1 cellular context compared by ENCODE assay signal in the genomic region with DNA sequence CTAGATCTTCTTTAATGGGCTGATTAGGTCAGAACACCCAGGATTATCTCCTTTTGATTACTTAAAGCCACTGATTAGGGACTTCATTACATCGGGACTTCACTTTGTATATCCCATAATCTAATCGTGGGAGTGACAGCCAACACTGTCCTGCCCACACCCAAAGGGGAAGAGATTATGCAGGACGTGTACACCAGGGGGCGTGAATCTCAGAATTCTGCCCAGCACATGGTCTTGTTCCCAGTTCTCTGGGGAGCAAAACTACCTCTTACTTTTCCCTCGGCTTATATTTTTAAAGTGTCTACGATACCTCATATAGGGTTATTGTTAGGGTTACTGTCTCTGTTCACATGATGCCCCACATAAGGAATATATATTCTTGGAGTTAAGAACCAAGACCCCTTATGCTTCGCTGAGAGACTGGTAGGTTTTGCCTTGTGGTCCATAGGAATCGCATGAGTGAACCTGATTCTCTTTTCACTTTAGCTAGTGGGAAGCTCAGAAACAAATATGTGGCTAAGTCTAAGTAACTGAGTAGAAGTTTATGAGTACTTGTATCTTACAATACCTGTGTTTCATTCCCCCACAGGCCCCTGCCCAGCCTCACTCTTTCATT.
TF ChIP-seq lines count a peak whose summit lies in the region.

No MANE protein-coding gene starts in this region.

TF ChIP-seq in SK-N-SH, 30 proteins besides CTCF, POLR2A, EP300 and RAD21 (continued from another document):
- TF ChIP-seq, protein P1, sequence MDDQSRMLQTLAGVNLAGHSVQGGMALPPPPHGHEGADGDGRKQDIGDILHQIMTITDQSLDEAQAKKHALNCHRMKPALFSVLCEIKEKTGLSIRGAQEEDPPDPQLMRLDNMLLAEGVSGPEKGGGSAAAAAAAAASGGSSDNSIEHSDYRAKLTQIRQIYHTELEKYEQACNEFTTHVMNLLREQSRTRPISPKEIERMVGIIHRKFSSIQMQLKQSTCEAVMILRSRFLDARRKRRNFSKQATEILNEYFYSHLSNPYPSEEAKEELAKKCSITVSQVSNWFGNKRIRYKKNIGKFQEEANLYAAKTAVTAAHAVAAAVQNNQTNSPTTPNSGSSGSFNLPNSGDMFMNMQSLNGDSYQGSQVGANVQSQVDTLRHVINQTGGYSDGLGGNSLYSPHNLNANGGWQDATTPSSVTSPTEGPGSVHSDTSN (IDR thresholded peaks at IDR 0.05) = no peak
- no peak for TF ChIP-seq NRF1 (IDR thresholded peaks at IDR 0.05; ENCODE audit: low read depth, low read length)
- TF ChIP-seq SMC3 (IDR thresholded peaks at IDR 0.05; ENCODE audit: low read depth, low read length) = no peak
